15 cellular contexts compared by ENCODE assay signal in genomic region chr14:105400016-105400415, GRCh38. TPM values are rescaled to one million over a fixed set of nuclear protein-coding genes. Genes with fewer than 3 reads are reported as not detected.
DNase-seq lines count a peak whose midpoint lies in the region; ATAC-seq, FAIRE-seq and TF ChIP-seq lines count a peak whose summit lies in the region.
"Had no signal": no experiment of that assay in that cellular context is flagged by ENCODE, and none has a peak within 500 bp of the region (broad histone marks: within the 10 kb centered on the region; RNA-seq: fewer than 3 reads in every experiment).

No MANE protein-coding gene starts in this region.

- H3K27me3 ChIP-seq in HepG2 (ENCODE audit: control insufficient read depth in 1 of 2, insufficient read depth in 2 of 2, low read length in 2 of 2) (no peaks in the 10 kb centered on the region; a peak in 1 of 5 replicates), right lobe of liver (no peaks in the 10 kb centered on the region), SJSA1 (replicated peaks) (no peaks in the 10 kb centered on the region)
- H3K27me3 ChIP-seq: sigmoid colon had no signal

- peaks cover 14% of the 10 kb centered on the region for H3K79me2 ChIP-seq in HepG2 (ENCODE audit: insufficient read depth, low read length)

- no peak for ATAC-seq in HepG2
- ATAC-seq in right lobe of liver: no peak
- no peak for ATAC-seq in stimulated activated naive CD8-positive, alpha-beta T cell treated with anti-CD3 and anti-CD28 coated beads, Interleukin-15, amount 100 ng/mL, for 72 hours
- no peak for ATAC-seq in HG03196 (IDR thresholded peaks at IDR 0.05; ENCODE audit: unreplicated experiment)

- peak in 1 of 2 experiments; percentile 39; a peak in 1 of 4 replicates for TF ChIP-seq POLR2A in HepG2 (IDR thresholded peaks at IDR 0.05; ENCODE audit: insufficient read depth in 1 of 2, low read depth in 2 of 2, low read length in 2 of 2)
- TF ChIP-seq POLR2A in right lobe of liver (IDR thresholded peaks at IDR 0.05): no peak

- peak overlapping the region; percentile 49 for H3K4me3 Mint-ChIP-seq in glutamatergic neuron (ENCODE audit: unreplicated experiment)
- peak overlapping the region; percentile 15 to 95 for H3K4me3 Mint-ChIP-seq in stimulated activated naive CD8-positive, alpha-beta T cell treated with anti-CD3 and anti-CD28 coated beads, Interleukin-15, amount 100 ng/mL, for 72 hours
- no peak overlapping the region for H3K4me3 Mint-ChIP-seq in chondrocyte (ENCODE audit: unreplicated experiment)

- H4K20me1 ChIP-seq in HepG2 (ENCODE audit: insufficient read depth, low read length): no peaks in the 10 kb centered on the region

- H3K36me3 ChIP-seq in HepG2 (replicated peaks in 1 of 2; ENCODE audit: control insufficient read depth in 1 of 2, insufficient read depth in 2 of 2, low read length in 2 of 2) (peaks cover 0 to 4% of the 10 kb centered on the region in 2 experiments; a peak in 4 of 5 replicates), right lobe of liver (peaks cover 0 to 3% (median 0%) of the 10 kb centered on the region in 4 donors), SJSA1 (peaks cover 26% of the 10 kb centered on the region)

- H3K4me1 Mint-ChIP-seq in glutamatergic neuron (ENCODE audit: low read depth, unreplicated experiment) (peaks cover 2% of the 10 kb centered on the region), chondrocyte (ENCODE audit: low read depth) (peaks cover 14% of the 10 kb centered on the region)
- H3K4me1 Mint-ChIP-seq in stimulated activated naive CD8-positive, alpha-beta T cell treated with anti-CD3 and anti-CD28 coated beads, Interleukin-15, amount 100 ng/mL, for 72 hours: peaks cover 44% of the 10 kb centered on the region

- H3K9me3 ChIP-seq in HepG2 (ENCODE audit: low read length): no peaks in the 10 kb centered on the region
- no peaks in the 10 kb centered on the region for H3K9me3 ChIP-seq in right lobe of liver
- no peaks in the 10 kb centered on the region for H3K9me3 ChIP-seq in SJSA1 (replicated peaks)

- POLR2A ChIA-PET in HepG2 (lab: Yijun Ruan, JAX): interaction anchor here (1.7 to 1.8 kb wide), 2 partner anchors 9 to 11 kb away, joined by 10 to 12 read pairs; no protein-coding TSS in a partner anchor

- in situ Hi-C loops in HepG2 (cut with HindIII; ENCODE audit: extremely low pct_ligation_motif_present, low pct_unique_long_range_greater_than_20kb): no loop called here

- intact Hi-C loops in HepG2 (cut with micrococcal nuclease; ENCODE audit: unreplicated experiment): no loop called here
- intact Hi-C loops in right lobe of liver (cut with DNase I): no loop called here

- no peak for FAIRE-seq in HepG2 (lab: Jason Lieb, UNC)

- TF ChIP-seq CTCF in HepG2 (CRISPR knock-in tag; IDR thresholded peaks at IDR 0.05) (no peak), right lobe of liver (IDR thresholded peaks at IDR 0.05) (no peak), glutamatergic neuron (IDR thresholded peaks at IDR 0.05; ENCODE audit: partially characterized antibody, unreplicated experiment) (no peak), chondrocyte (IDR thresholded peaks at IDR 0.05) (no peak)

- TF ChIP-seq EP300 in HepG2 (IDR thresholded peaks at IDR 0.05; ENCODE audit: low read depth in 2 of 2, low read length in 2 of 2) (no peak), HepG2 (CRISPR knock-in tag; IDR thresholded peaks at IDR 0.05; ENCODE audit: borderline replicate concordance) (no peak)

- H3K4me3 ChIP-seq in HepG2 (replicated peaks in 1 of 3; ENCODE audit: insufficient read depth in 1 of 3, low read depth in 2 of 3, low read length in 3 of 3) (peak overlapping the region in 2 of 3 experiments; percentile 65 to 98; a peak in 3 of 6 replicates), right lobe of liver (no peak overlapping the region), SJSA1 (peak overlapping the region; percentile 71; the same call in 1 of the 2 replicates)

- peaks cover 26% of the 10 kb centered on the region for H3K4me1 ChIP-seq in HepG2 (ENCODE audit: insufficient read depth, low read length)
- peaks cover 0 to 6% (median 0%) of the 10 kb centered on the region in 4 donors for H3K4me1 ChIP-seq in right lobe of liver
- H3K4me1 ChIP-seq in SJSA1 (replicated peaks): peaks cover 31% of the 10 kb centered on the region

- CTCF ChIA-PET in HepG2 (lab: Yijun Ruan, JAX; ENCODE audit: low intra/inter-chr PET ratio, low total read pairs): no interaction called here

- DNase-seq in HepG2 (ENCODE audit: low spot score): no peak
- no peak for DNase-seq in right lobe of liver
- no peak for DNase-seq in SJSA1 (ENCODE audit: low read depth in 1 of 2, low spot score in 2 of 2)
- no peak for DNase-seq in glutamatergic neuron
- no peak for DNase-seq in stimulated activated naive CD8-positive, alpha-beta T cell treated with anti-CD3 and anti-CD28 coated beads, Interleukin-15, amount 100 ng/mL, for 72 hours
- no peak for DNase-seq in DMS153 treated with DMSO at 0.1 percent for 48 hours (lab: John Stamatoyannopoulos, UW; ENCODE audit: unreplicated experiment)
- no peak for DNase-seq in chondrocyte (ENCODE audit: low spot score)
- DNase-seq: activated CD4-positive, CD25-positive, alpha-beta regulatory T cell treated with anti-CD3 and anti-CD28 coated beads, Interleukin-2, amount 50 U/mL, for 72 hours; C1 segment of cervical spinal cord; KG1; NCI-H1930; sigmoid colon had no signal

- peaks cover 26% of the 10 kb centered on the region for H3K36me3 Mint-ChIP-seq in glutamatergic neuron (ENCODE audit: unreplicated experiment)
- peaks cover 13% of the 10 kb centered on the region for H3K36me3 Mint-ChIP-seq in chondrocyte (ENCODE audit: low read depth)

- H2AFZ ChIP-seq in HepG2 (ENCODE audit: low read length): no peak overlapping the region

- TF ChIP-seq RAD21 in HepG2 (CRISPR knock-in tag; IDR thresholded peaks at IDR 0.05): no peak

- 98% methylated on average over 6 of the region's 9 CpGs for WGBS in HepG2 (ENCODE audit: low lambda C conversion rate)
- 100% methylated on average over 1 of the region's 9 CpGs for WGBS in right lobe of liver (ENCODE audit: insufficient coverage, low coverage, low lambda C conversion rate, missing lambda C conversion rate)

- no TSS peak for BruUV-seq in HepG2 (replicated peaks; lab: Mats Ljungman, UMichigan)

- H3K9me3 Mint-ChIP-seq in glutamatergic neuron (ENCODE audit: unreplicated experiment) (peaks cover 23% of the 10 kb centered on the region), chondrocyte (ENCODE audit: low read depth) (peaks cover 19% of the 10 kb centered on the region)
- H3K9me3 Mint-ChIP-seq in stimulated activated naive CD8-positive, alpha-beta T cell treated with anti-CD3 and anti-CD28 coated beads, Interleukin-15, amount 100 ng/mL, for 72 hours: peaks cover 8 to 23% of the 10 kb centered on the region in 2 donors

- H3K4me2 ChIP-seq in HepG2 (ENCODE audit: low read depth, low read length): peak overlapping the region; percentile 94

- H3K27me3 Mint-ChIP-seq in glutamatergic neuron (ENCODE audit: unreplicated experiment) (peaks cover 16% of the 10 kb centered on the region), chondrocyte (ENCODE audit: low read depth) (no peaks in the 10 kb centered on the region)
- no peaks in the 10 kb centered on the region for H3K27me3 Mint-ChIP-seq in stimulated activated naive CD8-positive, alpha-beta T cell treated with anti-CD3 and anti-CD28 coated beads, Interleukin-15, amount 100 ng/mL, for 72 hours

- no peak overlapping the region for H3K27ac Mint-ChIP-seq in glutamatergic neuron (ENCODE audit: unreplicated experiment)
- H3K27ac Mint-ChIP-seq in stimulated activated naive CD8-positive, alpha-beta T cell treated with anti-CD3 and anti-CD28 coated beads, Interleukin-15, amount 100 ng/mL, for 72 hours: no peak overlapping the region
- H3K27ac Mint-ChIP-seq in chondrocyte (ENCODE audit: unreplicated experiment): no peak overlapping the region

- no peak overlapping the region for H3K27ac ChIP-seq in HepG2 (ENCODE audit: extremely low read length, insufficient read depth, low read length)
- H3K27ac ChIP-seq in right lobe of liver: no peak overlapping the region
- no peak overlapping the region for H3K27ac ChIP-seq in SJSA1
- H3K27ac ChIP-seq: coronary artery, sigmoid colon, SK-N-MC had no signal

- peak overlapping the region; percentile 98 for H3K9ac ChIP-seq in HepG2 (ENCODE audit: insufficient read depth, low read depth, low read length)

RNA-seq across cellular contexts. Expression of gene TEX22, which starts 1.7 kb away (rescaled TPM):
- total RNA-seq in HepG2 (2016; rRNA removed; fragmentation: Illumina TruSeq; extraction: Trizol): 0.27 and 0.55 TPM in 2 replicates
- not detected in 2 replicates for total RNA-seq in HepG2 (2016; cell fraction: cytosol; rRNA removed; fragmentation: Illumina TruSeq; extraction: Trizol; ENCODE audit: low read depth)
- total RNA-seq in HepG2 (2016; cell fraction: insoluble cytoplasmic fraction; rRNA removed; fragmentation: Illumina TruSeq; extraction: Trizol): not detected in 2 replicates
- not detected in 2 replicates for total RNA-seq in HepG2 (2016; cell fraction: membrane; rRNA removed; fragmentation: Illumina TruSeq; extraction: Trizol)
- not detected in 2 replicates for total RNA-seq in HepG2 (2016; cell fraction: nucleus; rRNA removed; fragmentation: Illumina TruSeq; extraction: Trizol)
- polyA plus RNA-seq in HepG2 (2011; rRNA removed): 0.07 and 0.16 TPM in 2 replicates
- not detected in 2 replicates for polyA plus RNA-seq in HepG2 (2011; cell fraction: cytosol; rRNA removed)
- polyA plus RNA-seq in HepG2 (2011; cell fraction: nucleus; rRNA removed): 0.56 and 1.2 TPM in 2 replicates
- 0.13 and 0.23 TPM in 2 replicates for polyA plus RNA-seq in HepG2 (2012)
- not detected in 2 replicates for polyA plus RNA-seq in HepG2 (2016; cell fraction: cytosol; fragmentation: Illumina TruSeq; extraction: Trizol; ENCODE audit: low read depth)
- polyA plus RNA-seq in HepG2 (2016; cell fraction: insoluble cytoplasmic fraction; fragmentation: Illumina TruSeq; extraction: Trizol; ENCODE audit: low read depth): not detected in 2 replicates
- polyA plus RNA-seq in HepG2 (2016; cell fraction: membrane; fragmentation: Illumina TruSeq; extraction: Trizol; ENCODE audit: low read depth): not detected in 2 replicates
- polyA plus RNA-seq in HepG2 (2016; cell fraction: nucleus; fragmentation: Illumina TruSeq; extraction: Trizol; ENCODE audit: insufficient read depth, low read depth): not detected in 2 replicates
- polyA minus RNA-seq in HepG2 (2011; rRNA and poly(A)+ RNA removed; ENCODE audit: low replicate concordance): 0.16 and 0.82 TPM in 2 replicates
- polyA minus RNA-seq in HepG2 (2011; cell fraction: cytosol; rRNA and poly(A)+ RNA removed): not detected in 2 replicates
- 0.62 TPM in 1 of 2 replicates, not detected in the other for polyA minus RNA-seq in HepG2 (2011; cell fraction: nucleus; rRNA and poly(A)+ RNA removed)
- under 1 TPM in 3 of 6 experiments, not detected in 3; 0.07 to 0.44 (median 0.35) TPM for total RNA-seq in right lobe of liver
- total RNA-seq in SJSA1 (2014; rRNA removed; shearing (Covaris generic)): 0.11 TPM in 1 of 2 replicates, not detected in the other
- 2.7 TPM for total RNA-seq in glutamatergic neuron (ENCODE audit: unreplicated experiment)
- total RNA-seq in chondrocyte: 0.60 to 2.9 TPM (median 2.2 TPM) in 3 replicates
- total RNA-seq: sigmoid colon had no signal

RNA-seq across cellular contexts. Expression of gene MTA1, which starts 19.6 kb away (rescaled TPM):
- 19.1 and 35.2 TPM in 2 replicates for total RNA-seq in HepG2 (2016; rRNA removed; fragmentation: Illumina TruSeq; extraction: Trizol)
- 56.8 and 63.0 TPM in 2 replicates for total RNA-seq in HepG2 (2016; cell fraction: cytosol; rRNA removed; fragmentation: Illumina TruSeq; extraction: Trizol; ENCODE audit: low read depth)
- total RNA-seq in HepG2 (2016; cell fraction: insoluble cytoplasmic fraction; rRNA removed; fragmentation: Illumina TruSeq; extraction: Trizol): 14.0 and 38.5 TPM in 2 replicates
- total RNA-seq in HepG2 (2016; cell fraction: membrane; rRNA removed; fragmentation: Illumina TruSeq; extraction: Trizol): 52.7 and 56.0 TPM in 2 replicates
- total RNA-seq in HepG2 (2016; cell fraction: nucleus; rRNA removed; fragmentation: Illumina TruSeq; extraction: Trizol): 47.2 and 51.4 TPM in 2 replicates
- polyA plus RNA-seq in HepG2 (2011; rRNA removed): 85.7 and 85.8 TPM in 2 replicates
- polyA plus RNA-seq in HepG2 (2011; cell fraction: cytosol; rRNA removed): 39.0 and 48.4 TPM in 2 replicates
- 409 and 581 TPM in 2 replicates for polyA plus RNA-seq in HepG2 (2011; cell fraction: nucleus; rRNA removed)
- polyA plus RNA-seq in HepG2 (2012): 58.3 and 62.1 TPM in 2 replicates
- polyA plus RNA-seq in HepG2 (2016; cell fraction: cytosol; fragmentation: Illumina TruSeq; extraction: Trizol; ENCODE audit: low read depth): 51.1 and 53.5 TPM in 2 replicates
- 36.2 and 45.8 TPM in 2 replicates for polyA plus RNA-seq in HepG2 (2016; cell fraction: insoluble cytoplasmic fraction; fragmentation: Illumina TruSeq; extraction: Trizol; ENCODE audit: low read depth)
- 82.4 and 89.9 TPM in 2 replicates for polyA plus RNA-seq in HepG2 (2016; cell fraction: membrane; fragmentation: Illumina TruSeq; extraction: Trizol; ENCODE audit: low read depth)
- polyA plus RNA-seq in HepG2 (2016; cell fraction: nucleus; fragmentation: Illumina TruSeq; extraction: Trizol; ENCODE audit: insufficient read depth, low read depth): 244 and 255 TPM in 2 replicates
- polyA minus RNA-seq in HepG2 (2011; rRNA and poly(A)+ RNA removed; ENCODE audit: low replicate concordance): 53.3 and 73.7 TPM in 2 replicates
- 58.3 and 59.6 TPM in 2 replicates for polyA minus RNA-seq in HepG2 (2011; cell fraction: cytosol; rRNA and poly(A)+ RNA removed)
- polyA minus RNA-seq in HepG2 (2011; cell fraction: nucleus; rRNA and poly(A)+ RNA removed): 88.5 and 90.4 TPM in 2 replicates
- 10 to 100 TPM; 18.6 to 45.1 (median 29.2) TPM for total RNA-seq in right lobe of liver
- total RNA-seq in SJSA1 (2014; rRNA removed; shearing (Covaris generic)): 29.0 and 52.4 TPM in 2 replicates
- 261 TPM for total RNA-seq in glutamatergic neuron (ENCODE audit: unreplicated experiment)
- 83.6 to 91.9 TPM (median 85.1 TPM) in 3 replicates for total RNA-seq in chondrocyte

Comparison
In these comparisons a context has a peak if more than half of its experiments do, and no peak if none do; other contexts are left out.
1. H3K4me3 ChIP-seq: peak in HepG2 (2 of 3) and SJSA1 (single experiment); none in right lobe of liver (0 of 3).